27 cellular contexts compared by ENCODE assay signal in the genomic region with DNA sequence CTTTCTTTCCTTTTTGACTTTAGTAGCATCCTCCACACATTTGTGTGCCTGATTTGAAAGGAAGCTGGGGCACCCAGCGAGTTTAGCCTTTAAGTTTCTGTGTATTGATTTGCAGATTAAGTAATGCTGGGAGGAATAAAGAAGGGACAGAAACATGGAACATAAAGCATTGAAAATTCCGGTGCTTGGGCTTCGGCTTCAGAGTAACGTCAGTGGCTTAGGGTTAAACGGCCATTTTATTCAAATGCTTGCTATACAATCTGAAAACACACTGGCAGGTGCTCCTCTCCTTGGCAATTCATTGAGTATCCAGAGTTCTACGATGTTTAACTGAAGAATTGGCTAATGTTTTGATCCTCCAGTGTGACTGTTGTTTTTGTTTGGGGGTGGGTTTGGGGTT.
"Had no signal": no experiment of that assay in that cellular context is flagged by ENCODE, and none has a peak within 500 bp of the region (broad histone marks: within the 10 kb centered on the region; RNA-seq: fewer than 3 reads in every experiment).

No MANE protein-coding gene starts in this region.

- DNase-seq: activated CD4-positive, alpha-beta T cell treated with anti-CD3 and anti-CD28 coated beads for 4 hours; activated CD4-positive, alpha-beta T cell treated with anti-CD3 and anti-CD28 coated beads, Interleukin-2, amount 50 U/mL, for 48 hours; activated CD4-positive, CD25-positive, alpha-beta regulatory T cell; activated effector memory CD4-positive, alpha-beta T cell treated with Interleukin-2 at 50 U/mL for 16 hours; activated naive CD4-positive, alpha-beta T cell treated with anti-CD3 and anti-CD28 coated beads for 36 hours; activated T-cell treated with anti-CD3 and anti-CD28 coated beads, Interleukin-2, amount 50 U/mL, for 48 hours; amygdala; effector CD8-positive, alpha-beta T cell; gastrocnemius medialis; heart left ventricle; immature natural killer cell; left lung; naive thymus-derived CD4-positive, alpha-beta T cell; pancreas; psoas muscle; stimulated activated CD4-positive, alpha-beta T cell treated with anti-CD3 and anti-CD28 coated beads, Interleukin-4, amount 100 ng/mL, for 24 hours; stimulated activated naive CD4-positive, alpha-beta T cell treated with Interleukin-2 at 50 U/mL for 16 hours; T-helper 9 cell had no signal

- H3K9me3 ChIP-seq: gastrocnemius medialis, heart left ventricle, left lung, neutrophil, pancreas, psoas muscle, right atrium auricular region, thoracic aorta, vagina had no signal

- H3K27ac ChIP-seq: cardiac muscle cell, gastrocnemius medialis, heart left ventricle, left lung, neutrophil, pancreas, psoas muscle, right atrium auricular region, thoracic aorta, vagina had no signal

- H3K27ac Mint-ChIP-seq: activated naive CD4-positive, alpha-beta T cell treated with anti-CD3 and anti-CD28 coated beads for 36 hours; dendritic cell treated with granulocyte-macrophage colony-stimulating factor and Interleukin-4, amounts not matched to agents 40 ng/mL and 50 ng/mL, for 4 days; immature natural killer cell; naive thymus-derived CD4-positive, alpha-beta T cell; type B pancreatic cell had no signal

- H3K4me1 ChIP-seq: gastrocnemius medialis, heart left ventricle, pancreas, psoas muscle, right atrium auricular region, vagina had no signal

- H3K27me3 ChIP-seq: cardiac muscle cell, gastrocnemius medialis, heart left ventricle, left lung, neutrophil, pancreas, right atrium auricular region, vagina had no signal

- H3K27me3 Mint-ChIP-seq: dendritic cell treated with granulocyte-macrophage colony-stimulating factor and Interleukin-4, amounts not matched to agents 40 ng/mL and 50 ng/mL, for 4 days; type B pancreatic cell had no signal

- H3K9me3 Mint-ChIP-seq: activated naive CD4-positive, alpha-beta T cell treated with anti-CD3 and anti-CD28 coated beads for 36 hours; dendritic cell treated with granulocyte-macrophage colony-stimulating factor and Interleukin-4, amounts not matched to agents 40 ng/mL and 50 ng/mL, for 4 days; immature natural killer cell; naive thymus-derived CD4-positive, alpha-beta T cell; type B pancreatic cell had no signal

- H3K36me3 ChIP-seq: gastrocnemius medialis, pancreas, right atrium auricular region had no signal

- H3K4me3 Mint-ChIP-seq: activated naive CD4-positive, alpha-beta T cell treated with anti-CD3 and anti-CD28 coated beads for 36 hours; dendritic cell treated with granulocyte-macrophage colony-stimulating factor and Interleukin-4, amounts not matched to agents 40 ng/mL and 50 ng/mL, for 4 days; immature natural killer cell; naive thymus-derived CD4-positive, alpha-beta T cell; type B pancreatic cell had no signal

- H3K4me3 ChIP-seq: cardiac muscle cell, gastrocnemius medialis, heart left ventricle, left lung, lung, pancreas, psoas muscle, right atrium auricular region, thoracic aorta, vagina had no signal

- ATAC-seq: esophagus mucosa; gastrocnemius medialis; heart left ventricle; left lung; naive thymus-derived CD4-positive, alpha-beta T cell; pancreas; psoas muscle had no signal
